ENCODE assay signal across 17 cellular contexts in genomic region chr1:167777253-167777618, GRCh38. TPM values are rescaled to one million over a fixed set of nuclear protein-coding genes. Genes with fewer than 3 reads are reported as not detected.
A peak's percentile ranks its signal among the peaks of the same experiment; 100 is the strongest.
DNase-seq lines count a peak whose midpoint lies in the region; ATAC-seq, FAIRE-seq and TF ChIP-seq lines count a peak whose summit lies in the region.
"Had no signal": no experiment of that assay in that cellular context is flagged by ENCODE, and none has a peak within 500 bp of the region (broad histone marks: within the 10 kb centered on the region; RNA-seq: fewer than 3 reads in every experiment).

No MANE protein-coding gene starts in this region.

- no peak overlapping the region for H3K4me3 Mint-ChIP-seq in activated CD8-positive, alpha-beta T cell treated with anti-CD3 and anti-CD28 coated beads for 36 hours
- no peak overlapping the region for H3K4me3 Mint-ChIP-seq in activated CD8-positive, alpha-beta T cell treated with anti-CD3 and anti-CD28 coated beads, Interleukin-2, amount 10 ng/mL, durations not matched to agents 7 days and 5 days
- H3K4me3 Mint-ChIP-seq in activated T-helper 1 cell treated with anti-CD3 and anti-CD28 coated beads, Interleukin-12 subunit alpha, Interleukin-12 subunit beta, Interleukin-2, Interleukin-4 antibody, amounts not matched to agents 30 ng/mL and 10 ng/mL and 1 ng/mL, durations not matched to agents 14 hours and 24 hours and 36 hours = no peak overlapping the region
- H3K4me3 Mint-ChIP-seq in endothelial cell (ENCODE audit: unreplicated experiment) = peak overlapping the region; percentile 52

- POLR2A ChIA-PET in activated CD8-positive, alpha-beta T cell treated with anti-CD3 and anti-CD28 coated beads for 36 hours (lab: Charles Lee) = no interaction called here
- POLR2A ChIA-PET in activated CD8-positive, alpha-beta T cell treated with anti-CD3 and anti-CD28 coated beads, Interleukin-2, amount 10 ng/mL, durations not matched to agents 7 days and 5 days (lab: Charles Lee) = no interaction called here

- peaks cover 26% of the 10 kb centered on the region for H3K4me1 Mint-ChIP-seq in activated CD8-positive, alpha-beta T cell treated with anti-CD3 and anti-CD28 coated beads for 36 hours (ENCODE audit: low read depth)
- H3K4me1 Mint-ChIP-seq in activated CD8-positive, alpha-beta T cell treated with anti-CD3 and anti-CD28 coated beads, Interleukin-2, amount 10 ng/mL, durations not matched to agents 7 days and 5 days (ENCODE audit: low read depth) = peaks cover 10% of the 10 kb centered on the region
- H3K4me1 Mint-ChIP-seq in activated T-helper 1 cell treated with anti-CD3 and anti-CD28 coated beads, Interleukin-12 subunit alpha, Interleukin-12 subunit beta, Interleukin-2, Interleukin-4 antibody, amounts not matched to agents 30 ng/mL and 10 ng/mL and 1 ng/mL, durations not matched to agents 14 hours and 24 hours and 36 hours (ENCODE audit: low read depth) = peaks cover 46% of the 10 kb centered on the region
- peaks cover 26% of the 10 kb centered on the region for H3K4me1 Mint-ChIP-seq in endothelial cell (ENCODE audit: unreplicated experiment)

- peak overlapping the region; percentile 27 for H3K27ac Mint-ChIP-seq in activated CD8-positive, alpha-beta T cell treated with anti-CD3 and anti-CD28 coated beads for 36 hours
- no peak overlapping the region for H3K27ac Mint-ChIP-seq in activated CD8-positive, alpha-beta T cell treated with anti-CD3 and anti-CD28 coated beads, Interleukin-2, amount 10 ng/mL, durations not matched to agents 7 days and 5 days
- peak overlapping the region; percentile 33 for H3K27ac Mint-ChIP-seq in activated T-helper 1 cell treated with anti-CD3 and anti-CD28 coated beads, Interleukin-12 subunit alpha, Interleukin-12 subunit beta, Interleukin-2, Interleukin-4 antibody, amounts not matched to agents 30 ng/mL and 10 ng/mL and 1 ng/mL, durations not matched to agents 14 hours and 24 hours and 36 hours
- H3K27ac Mint-ChIP-seq in endothelial cell (ENCODE audit: unreplicated experiment) = no peak overlapping the region

- H3K9me3 Mint-ChIP-seq in activated CD8-positive, alpha-beta T cell treated with anti-CD3 and anti-CD28 coated beads for 36 hours = no peaks in the 10 kb centered on the region
- no peaks in the 10 kb centered on the region for H3K9me3 Mint-ChIP-seq in activated CD8-positive, alpha-beta T cell treated with anti-CD3 and anti-CD28 coated beads, Interleukin-2, amount 10 ng/mL, durations not matched to agents 7 days and 5 days (ENCODE audit: insufficient read depth)
- peaks cover 18% of the 10 kb centered on the region for H3K9me3 Mint-ChIP-seq in activated T-helper 1 cell treated with anti-CD3 and anti-CD28 coated beads, Interleukin-12 subunit alpha, Interleukin-12 subunit beta, Interleukin-2, Interleukin-4 antibody, amounts not matched to agents 30 ng/mL and 10 ng/mL and 1 ng/mL, durations not matched to agents 14 hours and 24 hours and 36 hours
- H3K9me3 Mint-ChIP-seq in endothelial cell (ENCODE audit: unreplicated experiment) = no peaks in the 10 kb centered on the region

- no peaks in the 10 kb centered on the region for H3K27me3 Mint-ChIP-seq in activated CD8-positive, alpha-beta T cell treated with anti-CD3 and anti-CD28 coated beads for 36 hours
- no peaks in the 10 kb centered on the region for H3K27me3 Mint-ChIP-seq in activated CD8-positive, alpha-beta T cell treated with anti-CD3 and anti-CD28 coated beads, Interleukin-2, amount 10 ng/mL, durations not matched to agents 7 days and 5 days (ENCODE audit: low read depth)
- no peaks in the 10 kb centered on the region for H3K27me3 Mint-ChIP-seq in activated T-helper 1 cell treated with anti-CD3 and anti-CD28 coated beads, Interleukin-12 subunit alpha, Interleukin-12 subunit beta, Interleukin-2, Interleukin-4 antibody, amounts not matched to agents 30 ng/mL and 10 ng/mL and 1 ng/mL, durations not matched to agents 14 hours and 24 hours and 36 hours (ENCODE audit: insufficient read depth)
- H3K27me3 Mint-ChIP-seq in endothelial cell (ENCODE audit: unreplicated experiment) = peaks cover 5% of the 10 kb centered on the region

- peak; percentile 37 for DNase-seq in activated CD8-positive, alpha-beta T cell treated with anti-CD3 and anti-CD28 coated beads for 36 hours
- DNase-seq in activated CD8-positive, alpha-beta T cell treated with anti-CD3 and anti-CD28 coated beads, Interleukin-2, amount 10 ng/mL, durations not matched to agents 7 days and 5 days = no peak
- DNase-seq in D721Med (ENCODE audit: insufficient read length, low spot score) = no peak
- no peak for DNase-seq in activated T-helper 1 cell treated with anti-CD3 and anti-CD28 coated beads, Interleukin-12 subunit alpha, Interleukin-12 subunit beta, Interleukin-2, Interleukin-4 antibody, amounts not matched to agents 30 ng/mL and 10 ng/mL and 1 ng/mL, durations not matched to agents 14 hours and 24 hours and 36 hours (ENCODE audit: low spot score)
- DNase-seq in endothelial cell (ENCODE audit: low spot score) = no peak
- DNase-seq in activated CD8-positive, alpha-beta memory T cell treated with anti-CD3 and anti-CD28 coated beads, Interleukin-2, amount 50 U/mL, for 48 hours = no peak
- no peak for DNase-seq in stimulated activated CD8-positive, alpha-beta memory T cell treated with anti-CD3 and anti-CD28 coated beads, Interleukin-4, amount 100 ng/mL, for 48 hours
- DNase-seq: ACHN; DMS53; GOT3; NCI-H1417 treated with DMSO at 0.1 percent for 48 hours; NCI-H2029; NCI-H2171; NCI-H446 treated with DMSO at 0.1 percent for 48 hours; NK-92 treated with Interleukin-12 subunit alpha and Interleukin-12 subunit beta, amount 100 ng/mL, for 24 hours; OCI-M1 had no signal

- CTCF ChIA-PET in activated CD8-positive, alpha-beta T cell treated with anti-CD3 and anti-CD28 coated beads for 36 hours (lab: Charles Lee) = no interaction called here
- CTCF ChIA-PET in activated CD8-positive, alpha-beta T cell treated with anti-CD3 and anti-CD28 coated beads, Interleukin-2, amount 10 ng/mL, durations not matched to agents 7 days and 5 days (lab: Charles Lee) = interaction anchor here (1.1 kb wide), 1 partner anchor 15 kb away, joined by 4 read pairs; no protein-coding TSS in a partner anchor

- FAIRE-seq in D721Med (lab: Jason Lieb, UNC) = peak; percentile 38
- FAIRE-seq: K562 had no signal

- intact Hi-C loops in activated CD8-positive, alpha-beta T cell treated with anti-CD3 and anti-CD28 coated beads for 36 hours (cut with micrococcal nuclease) = no loop called here
- intact Hi-C loops in activated T-helper 1 cell treated with anti-CD3 and anti-CD28 coated beads, Interleukin-12 subunit alpha, Interleukin-12 subunit beta, Interleukin-2, Interleukin-4 antibody, amounts not matched to agents 30 ng/mL and 10 ng/mL and 1 ng/mL, durations not matched to agents 14 hours and 24 hours and 36 hours (cut with micrococcal nuclease) = loop anchor here (1.0 to 2.0 kb wide), 4 partner anchors 8 to 62 kb away; no protein-coding TSS in a partner anchor

- ATAC-seq in activated CD8-positive, alpha-beta T cell treated with anti-CD3 and anti-CD28 coated beads for 36 hours = peak; percentile 79
- no peak for ATAC-seq in activated CD8-positive, alpha-beta T cell treated with anti-CD3 and anti-CD28 coated beads, Interleukin-2, amount 10 ng/mL, durations not matched to agents 7 days and 5 days
- ATAC-seq: K562 had no signal

- H3K36me3 Mint-ChIP-seq in activated CD8-positive, alpha-beta T cell treated with anti-CD3 and anti-CD28 coated beads for 36 hours (ENCODE audit: low read depth) = peaks cover 17% of the 10 kb centered on the region
- peaks cover 8% of the 10 kb centered on the region for H3K36me3 Mint-ChIP-seq in activated CD8-positive, alpha-beta T cell treated with anti-CD3 and anti-CD28 coated beads, Interleukin-2, amount 10 ng/mL, durations not matched to agents 7 days and 5 days (ENCODE audit: low read depth)
- peaks cover 37% of the 10 kb centered on the region for H3K36me3 Mint-ChIP-seq in activated T-helper 1 cell treated with anti-CD3 and anti-CD28 coated beads, Interleukin-12 subunit alpha, Interleukin-12 subunit beta, Interleukin-2, Interleukin-4 antibody, amounts not matched to agents 30 ng/mL and 10 ng/mL and 1 ng/mL, durations not matched to agents 14 hours and 24 hours and 36 hours (ENCODE audit: low read depth)
- H3K36me3 Mint-ChIP-seq in endothelial cell (ENCODE audit: low read depth, unreplicated experiment) = peaks cover 66% of the 10 kb centered on the region

- no peak for TF ChIP-seq CTCF in activated CD8-positive, alpha-beta T cell treated with anti-CD3 and anti-CD28 coated beads for 36 hours (IDR thresholded peaks at IDR 0.05)
- TF ChIP-seq CTCF in D721Med (IDR thresholded peaks at IDR 0.05; ENCODE audit: insufficient read depth, missing control alignments) = no peak
- no peak for TF ChIP-seq CTCF in endothelial cell (IDR thresholded peaks at IDR 0.05; ENCODE audit: unreplicated experiment)

RNA-seq across cellular contexts. Expression of gene MPZL1, which starts 55.5 kb away (rescaled TPM):
- total RNA-seq in activated CD8-positive, alpha-beta T cell treated with anti-CD3 and anti-CD28 coated beads for 36 hours = 10 to 100 TPM; 14.8 to 15.4 TPM
- total RNA-seq in activated CD8-positive, alpha-beta T cell treated with anti-CD3 and anti-CD28 coated beads, Interleukin-2, amount 10 ng/mL, durations not matched to agents 7 days and 5 days = 10 to 100 TPM; 12.5 to 13.6 TPM
- total RNA-seq in activated T-helper 1 cell treated with anti-CD3 and anti-CD28 coated beads, Interleukin-12 subunit alpha, Interleukin-12 subunit beta, Interleukin-2, Interleukin-4 antibody, amounts not matched to agents 30 ng/mL and 10 ng/mL and 1 ng/mL, durations not matched to agents 14 hours and 24 hours and 36 hours = 40.8 and 40.9 TPM in 2 replicates
- total RNA-seq in endothelial cell (ENCODE audit: unreplicated experiment) = 441 TPM

Comparison
In these comparisons a context has a peak if more than half of its experiments do, and no peak if none do; other contexts are left out.
1. H3K27ac Mint-ChIP-seq: peak in activated CD8-positive, alpha-beta T cell treated with anti-CD3 and anti-CD28 coated beads for 36 hours (single experiment) and activated T-helper 1 cell treated with anti-CD3 and anti-CD28 coated beads, Interleukin-12 subunit alpha, Interleukin-12 subunit beta, Interleukin-2, Interleukin-4 antibody, amounts not matched to agents 30 ng/mL and 10 ng/mL and 1 ng/mL, durations not matched to agents 14 hours and 24 hours and 36 hours (single experiment); none in activated CD8-positive, alpha-beta T cell treated with anti-CD3 and anti-CD28 coated beads, Interleukin-2, amount 10 ng/mL, durations not matched to agents 7 days and 5 days (single experiment) and endothelial cell (single experiment).
2. RNA of gene MPZL1, which starts 55.5 kb away (total RNA-seq): 441 TPM in endothelial cell (single experiment); 40.8 to 40.9 TPM in activated T-helper 1 cell treated with anti-CD3 and anti-CD28 coated beads, Interleukin-12 subunit alpha, Interleukin-12 subunit beta, Interleukin-2, Interleukin-4 antibody, amounts not matched to agents 30 ng/mL and 10 ng/mL and 1 ng/mL, durations not matched to agents 14 hours and 24 hours and 36 hours, 14.8 to 15.4 TPM in activated CD8-positive, alpha-beta T cell treated with anti-CD3 and anti-CD28 coated beads for 36 hours and 12.5 to 13.6 TPM in activated CD8-positive, alpha-beta T cell treated with anti-CD3 and anti-CD28 coated beads, Interleukin-2, amount 10 ng/mL, durations not matched to agents 7 days and 5 days; every median in the first group is over 10 times any median in the second.